In the genomic region with DNA sequence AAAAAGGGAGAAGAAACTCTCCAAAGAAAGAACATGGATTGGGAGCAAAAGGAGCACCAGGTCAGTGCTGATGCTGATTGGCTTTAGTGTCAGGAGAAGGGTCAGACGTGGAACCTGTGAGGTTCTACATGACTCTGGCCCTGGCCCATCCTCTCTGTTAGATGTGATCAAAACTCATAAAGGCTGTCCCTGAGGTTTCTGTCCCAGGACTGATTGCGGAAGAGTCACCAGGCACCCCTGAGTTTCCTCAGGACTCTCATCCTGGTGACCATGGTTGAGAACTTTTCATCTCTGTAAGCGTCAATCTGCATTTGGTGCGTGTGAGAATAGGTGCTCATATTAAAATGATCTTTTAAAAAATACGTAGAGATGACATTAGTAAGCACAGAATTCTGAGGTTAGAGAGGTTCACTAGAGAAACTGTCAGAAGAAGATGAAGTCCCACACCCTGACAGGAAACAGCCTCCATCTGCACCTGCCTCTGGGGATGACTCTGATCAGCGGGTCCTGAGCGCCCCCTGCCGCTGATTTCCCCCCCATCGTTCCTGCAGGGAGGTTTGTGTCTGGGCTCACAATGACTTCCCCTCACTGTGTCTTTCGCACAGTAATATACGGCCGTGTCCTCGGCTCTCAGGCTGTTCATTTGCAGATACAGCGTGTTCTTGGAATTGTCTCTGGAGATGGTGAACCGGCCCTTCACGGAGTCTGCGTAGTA, we compare ENCODE assay signal across 8 cellular contexts.
A peak's percentile ranks its signal among the peaks of the same experiment; 100 is the strongest.
DNase-seq lines count a peak whose midpoint lies in the region; ATAC-seq lines count a peak whose summit lies in the region.

No MANE protein-coding gene starts in this region.

- peak overlapping the region; percentile 8 to 34 for H3K27ac Mint-ChIP-seq in T-cell
- H3K27ac Mint-ChIP-seq in activated naive CD4-positive, alpha-beta T cell treated with anti-CD3 and anti-CD28 coated beads, Interleukin-2, amount 10 ng/mL, durations not matched to agents 7 days and 5 days: no peak overlapping the region

- H3K4me3 Mint-ChIP-seq in T-cell: no peak overlapping the region
- no peak overlapping the region for H3K4me3 Mint-ChIP-seq in activated naive CD4-positive, alpha-beta T cell treated with anti-CD3 and anti-CD28 coated beads, Interleukin-2, amount 10 ng/mL, durations not matched to agents 7 days and 5 days

- CTCF ChIA-PET in T-cell (lab: Charles Lee): no interaction called here
- CTCF ChIA-PET in activated naive CD4-positive, alpha-beta T cell treated with anti-CD3 and anti-CD28 coated beads, Interleukin-2, amount 10 ng/mL, durations not matched to agents 7 days and 5 days (lab: Charles Lee): interaction anchor here (0.6 to 2.9 kb wide), 19 partner anchors 10 to 149 kb away, joined by 3 to 11 read pairs (median 5); no protein-coding TSS in a partner anchor

- peaks cover 9 to 14% (median 9%) of the 10 kb centered on the region in 3 donors for H3K4me1 Mint-ChIP-seq in T-cell
- peaks cover 10% of the 10 kb centered on the region for H3K4me1 Mint-ChIP-seq in activated naive CD4-positive, alpha-beta T cell treated with anti-CD3 and anti-CD28 coated beads, Interleukin-2, amount 10 ng/mL, durations not matched to agents 7 days and 5 days

- peaks cover 12 to 19% of the 10 kb centered on the region in 2 donors for H3K27me3 Mint-ChIP-seq in T-cell
- peaks cover 36% of the 10 kb centered on the region for H3K27me3 Mint-ChIP-seq in activated naive CD4-positive, alpha-beta T cell treated with anti-CD3 and anti-CD28 coated beads, Interleukin-2, amount 10 ng/mL, durations not matched to agents 7 days and 5 days

- no peaks in the 10 kb centered on the region for H3K36me3 Mint-ChIP-seq in T-cell
- H3K36me3 Mint-ChIP-seq in activated naive CD4-positive, alpha-beta T cell treated with anti-CD3 and anti-CD28 coated beads, Interleukin-2, amount 10 ng/mL, durations not matched to agents 7 days and 5 days: no peaks in the 10 kb centered on the region

- no peaks in the 10 kb centered on the region for H3K9me3 Mint-ChIP-seq in T-cell
- no peaks in the 10 kb centered on the region for H3K9me3 Mint-ChIP-seq in activated naive CD4-positive, alpha-beta T cell treated with anti-CD3 and anti-CD28 coated beads, Interleukin-2, amount 10 ng/mL, durations not matched to agents 7 days and 5 days

- peak; percentile 18 for DNase-seq in HT1080 (ENCODE audit: low read depth)
- DNase-seq in T-cell: peak; percentile 66 to 98 (median 84)
- peak; percentile 91 for DNase-seq in activated naive CD4-positive, alpha-beta T cell treated with anti-CD3 and anti-CD28 coated beads, Interleukin-2, amount 10 ng/mL, durations not matched to agents 7 days and 5 days
- peak; percentile 58 to 89 for DNase-seq in stimulated activated CD8-positive, alpha-beta memory T cell treated with anti-CD3 and anti-CD28 coated beads, Interleukin-2, amount 100 ng/mL, for 48 hours (ENCODE audit: low read depth in 2 of 2)
- DNase-seq in NCI-H2107 (lab: John Stamatoyannopoulos, UW): no peak
- no peak for DNase-seq in NCI-H1105 treated with DMSO at 0.1 percent for 48 hours (lab: John Stamatoyannopoulos, UW)

- POLR2A ChIA-PET in T-cell (lab: Charles Lee): no interaction called here

- ATAC-seq in T-cell (replicated peaks in 1 of 4) (peak; percentile 92 to 97 (median 95)), GM19035 (IDR thresholded peaks at IDR 0.05; ENCODE audit: unreplicated experiment) (no peak), GM21528 (IDR thresholded peaks at IDR 0.05; ENCODE audit: low FRiP score, unreplicated experiment) (no peak)

Comparison
In these comparisons a context has a peak if more than half of its experiments do, and no peak if none do; other contexts are left out.
1. DNase-seq: peak in HT1080 (single experiment), T-cell (34 of 34), activated naive CD4-positive, alpha-beta T cell treated with anti-CD3 and anti-CD28 coated beads, Interleukin-2, amount 10 ng/mL, durations not matched to agents 7 days and 5 days (single experiment) and stimulated activated CD8-positive, alpha-beta memory T cell treated with anti-CD3 and anti-CD28 coated beads, Interleukin-2, amount 100 ng/mL, for 48 hours (2 of 2); none in NCI-H2107 (single experiment) and NCI-H1105 treated with DMSO at 0.1 percent for 48 hours (single experiment).
2. ATAC-seq: peak in T-cell (4 of 4); none in GM19035 (single experiment) and GM21528 (single experiment).